In genomic region chr10:28503114-28503513, GRCh38 we compare ENCODE assay signal across 8 cellular contexts. TPM values are rescaled to one million over a fixed set of nuclear protein-coding genes. Genes with fewer than 3 reads are reported as not detected.
DNase-seq lines count a peak whose midpoint lies in the region; ATAC-seq, FAIRE-seq and TF ChIP-seq lines count a peak whose summit lies in the region.

No MANE protein-coding gene starts in this region.

- DNase-seq in AG09309 (ENCODE audit: low read depth) (peak; percentile 7), HuH-7 (ENCODE audit: low spot score) (peak; percentile 34), NCI-H526 treated with DMSO at 0.1 percent for 48 hours (lab: John Stamatoyannopoulos, UW) (peak; percentile 3), frontal cortex (ENCODE audit: low spot score in 2 of 2) (no peak), OCI-M1 (lab: John Stamatoyannopoulos, UW) (no peak)

- no peak for TF ChIP-seq CTCF in AG09309 (IDR thresholded peaks at IDR 0.05; ENCODE audit: control insufficient read depth, insufficient read depth, low read depth, low read length, missing control alignments)

- ATAC-seq in esophagus mucosa (peak; percentile 54), HG03342 (IDR thresholded peaks at IDR 0.05; ENCODE audit: unreplicated experiment) (no peak), HG02678 (IDR thresholded peaks at IDR 0.05; ENCODE audit: unreplicated experiment) (no peak)

- FAIRE-seq in frontal cortex (lab: Jason Lieb, UNC), result no peak

- no peak overlapping the region for H3K4me3 ChIP-seq in AG09309 (ENCODE audit: control insufficient read depth, low read depth, low read length)

RNA-seq across cellular contexts. Expression of gene WAC, which starts 29.8 kb away (rescaled TPM):
- 62.8 TPM for total RNA-seq in esophagus mucosa
- total RNA-seq in frontal cortex, result 63.6 TPM

Comparison
In these comparisons a context has a peak if more than half of its experiments do, and no peak if none do; other contexts are left out.
1. DNase-seq: peak in AG09309 (single experiment), HuH-7 (single experiment) and NCI-H526 treated with DMSO at 0.1 percent for 48 hours (single experiment); none in frontal cortex (0 of 2) and OCI-M1 (single experiment).